In genomic region chr19:1859319-1859718, GRCh38 we compare ENCODE assay signal across 7 cellular contexts. TPM values are rescaled to one million over a fixed set of nuclear protein-coding genes. Genes with fewer than 3 reads are reported as not detected.
DNase-seq lines count a peak whose midpoint lies in the region; ATAC-seq and TF ChIP-seq lines count a peak whose summit lies in the region.
"Had no signal": no experiment of that assay in that cellular context is flagged by ENCODE, and none has a peak within 500 bp of the region (broad histone marks: within the 10 kb centered on the region; RNA-seq: fewer than 3 reads in every experiment).

No MANE protein-coding gene starts in this region.

- no peaks in the 10 kb centered on the region for H3K27me3 Mint-ChIP-seq in activated T-cell treated with anti-CD3 and anti-CD28 coated beads, Interleukin-2, amount 50 U/mL, for 24 hours

- H3K27ac ChIP-seq in dorsolateral prefrontal cortex, result peak overlapping the region in 52 of 59 donors; percentile 12 to 92 (median 72)
- peak overlapping the region in 4 of 5 donors; percentile 35 to 93 (median 86) for H3K27ac ChIP-seq in stomach
- H3K27ac ChIP-seq: epithelial cell of prostate had no signal

- H3K36me3 Mint-ChIP-seq in activated T-cell treated with anti-CD3 and anti-CD28 coated beads, Interleukin-2, amount 50 U/mL, for 24 hours (ENCODE audit: low read depth), result peaks cover 21% of the 10 kb centered on the region

- H3K4me3 Mint-ChIP-seq in activated T-cell treated with anti-CD3 and anti-CD28 coated beads, Interleukin-2, amount 50 U/mL, for 24 hours, result peak overlapping the region; percentile 46

- DNase-seq in activated T-cell treated with anti-CD3 and anti-CD28 coated beads, Interleukin-2, amount 50 U/mL, for 24 hours, result no peak
- DNase-seq in activated T-cell treated with anti-CD3 and anti-CD28 coated beads, Interleukin-2, amount 50 U/mL, for 48 hours, result no peak
- DNase-seq in dorsolateral prefrontal cortex (no peak), stomach (no peak), RPMI8226 (no peak)

- intact Hi-C loops in dorsolateral prefrontal cortex (cut with DNase I), result no loop called here
- intact Hi-C loops in stomach (cut with DNase I; ENCODE audit: low total_unique reads), result no loop called here

- 47 to 63% (median 57%) methylated on average over 14 of the region's 14 CpGs for WGBS in stomach, 5 donors

- no peaks in the 10 kb centered on the region for H3K9me3 ChIP-seq in stomach

- TF ChIP-seq EP300 in stomach (IDR thresholded peaks at IDR 0.05), result no peak

- TF ChIP-seq POLR2A in stomach (IDR thresholded peaks at IDR 0.05), result no peak

- H3K4me1 ChIP-seq in stomach, result peaks cover 81 to 85% (median 83%) of the 10 kb centered on the region in 4 donors

- H3K27ac Mint-ChIP-seq in activated T-cell treated with anti-CD3 and anti-CD28 coated beads, Interleukin-2, amount 50 U/mL, for 24 hours, result peak overlapping the region; percentile 84

- no peaks in the 10 kb centered on the region for H3K9me3 Mint-ChIP-seq in activated T-cell treated with anti-CD3 and anti-CD28 coated beads, Interleukin-2, amount 50 U/mL, for 24 hours

- H3K4me3 ChIP-seq in dorsolateral prefrontal cortex (peak overlapping the region in 44 of 59 donors; percentile 2 to 87 (median 46)), stomach (peak overlapping the region in 1 of 4 donors; percentile 66)

- no peaks in the 10 kb centered on the region for H3K27me3 ChIP-seq in dorsolateral prefrontal cortex
- H3K27me3 ChIP-seq in stomach, result peaks cover 0 to 9% (median 0%) of the 10 kb centered on the region in 3 donors

- no peak for ATAC-seq in HG03520 (IDR thresholded peaks at IDR 0.05; ENCODE audit: unreplicated experiment)

- H3K36me3 ChIP-seq in stomach, result peaks cover 0 to 2% (median under 1%) of the 10 kb centered on the region in 4 donors

- TF ChIP-seq CTCF in dorsolateral prefrontal cortex (IDR thresholded peaks at IDR 0.05 in 54 of 56, conservative IDR thresholded peaks at IDR 0.05 in 2 of 56; ENCODE audit: low read depth in 1 of 56, partially characterized antibody in 56 of 56) (no peak), stomach (IDR thresholded peaks at IDR 0.05) (no peak)

- H3K4me1 Mint-ChIP-seq in activated T-cell treated with anti-CD3 and anti-CD28 coated beads, Interleukin-2, amount 50 U/mL, for 24 hours (ENCODE audit: low read depth), result peaks cover 64% of the 10 kb centered on the region

RNA-seq across cellular contexts. Expression of gene KLF16, which starts 4.1 kb away (rescaled TPM):
- total RNA-seq in dorsolateral prefrontal cortex (10 to 100 TPM; 18.4 to 58.7 (median 34.5) TPM), stomach (10 to 100 TPM in 2 of 5 donors, 1 to 10 TPM in 2, not detected in 1; 3.5 to 31.9 (median 15.8) TPM)
- polyA plus RNA-seq in stomach, result 1 to 10 TPM; 5.0 to 7.6 (median 6.6) TPM

RNA-seq across cellular contexts. Expression of gene REXO1, which starts 11.0 kb away (rescaled TPM):
- total RNA-seq in dorsolateral prefrontal cortex (10 to 100 TPM; 33.1 to 84.1 (median 54.4) TPM), stomach (100 to 1,000 TPM in 1 of 5 donors, 10 to 100 TPM in 4; 10.1 to 164 (median 25.7) TPM)
- 10 to 100 TPM; 10.1 to 15.5 (median 15.2) TPM for polyA plus RNA-seq in stomach

RNA-seq across cellular contexts. Expression of gene ABHD17A, which starts 26.0 kb away (rescaled TPM):
- total RNA-seq in dorsolateral prefrontal cortex (100 to 1,000 TPM in 118 of 120 experiments, 10 to 100 TPM in 2; 93.9 to 197 (median 126) TPM), stomach (100 to 1,000 TPM in 1 of 5 donors, 10 to 100 TPM in 4; 25.7 to 177 (median 33.0) TPM)
- polyA plus RNA-seq in stomach, result 10 to 100 TPM; 73.0 to 76.3 (median 75.5) TPM

RNA-seq across cellular contexts. Expression of gene ADAT3, which starts 45.9 kb away (rescaled TPM):
- total RNA-seq in dorsolateral prefrontal cortex, result 10 to 100 TPM in 3 of 120 experiments, 1 to 10 TPM in 117; 2.5 to 11.7 (median 5.9) TPM
- total RNA-seq in stomach, result 10 to 100 TPM in 3 of 5 donors, 1 to 10 TPM in 2; 4.2 to 75.9 (median 18.3) TPM
- polyA plus RNA-seq in stomach, result 1 to 10 TPM; 5.5 to 6.7 (median 6.0) TPM

RNA-seq across cellular contexts. Expression of gene SCAMP4, which starts 45.9 kb away (rescaled TPM):
- total RNA-seq in dorsolateral prefrontal cortex, result 10 to 100 TPM; 39.8 to 90.1 (median 58.7) TPM
- total RNA-seq in stomach, result 10 to 100 TPM; 10.7 to 77.6 (median 17.9) TPM
- 10 to 100 TPM in 2 of 3 donors, 1 to 10 TPM in 1; 7.8 to 23.9 (median 19.4) TPM for polyA plus RNA-seq in stomach
